29 cellular contexts compared by ENCODE assay signal in the genomic region with DNA sequence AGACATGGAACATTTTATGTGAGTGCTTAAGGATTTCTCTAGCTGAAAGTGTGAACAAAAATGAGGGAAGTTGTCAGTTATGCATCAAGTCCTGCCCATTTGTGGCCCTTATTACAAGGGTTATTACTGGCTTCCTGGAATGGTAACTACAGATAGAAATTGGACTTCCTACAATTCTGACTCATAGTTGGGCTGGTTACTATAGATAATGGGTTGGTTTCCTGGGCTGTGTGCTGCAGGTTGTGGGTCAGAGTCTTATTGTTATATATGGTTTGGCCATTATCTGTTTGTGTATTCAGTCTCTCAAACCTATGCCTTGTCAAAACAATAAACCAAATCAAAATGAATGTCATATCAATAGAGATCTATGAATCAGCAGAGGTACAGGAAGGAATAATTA.
DNase-seq lines count a peak whose midpoint lies in the region; ATAC-seq, FAIRE-seq and TF ChIP-seq lines count a peak whose summit lies in the region.
"Had no signal": no experiment of that assay in that cellular context is flagged by ENCODE, and none has a peak within 500 bp of the region (broad histone marks: within the 10 kb centered on the region; RNA-seq: fewer than 3 reads in every experiment).

No MANE protein-coding gene starts in this region.

- no peak overlapping the region for H3K9ac ChIP-seq in K562 (ENCODE audit: insufficient read depth in 1 of 2, low read depth in 2 of 2, low read length in 2 of 2)
- H3K9ac ChIP-seq: KMS-11, neural progenitor cell had no signal

- POLR2A ChIA-PET in K562 (lab: Yijun Ruan, JAX) = no interaction called here

- H3K36me3 ChIP-seq in K562 (ENCODE audit: control insufficient read depth, insufficient read depth, low read length) = no peaks in the 10 kb centered on the region
- H3K36me3 ChIP-seq: adrenal gland, colonic mucosa, neural progenitor cell, prostate gland, SJSA1, upper lobe of right lung had no signal

- TF ChIP-seq CTCF in NB4 (IDR thresholded peaks at IDR 0.05; ENCODE audit: low read depth, low read length) (no peak), K562 (IDR thresholded peaks at IDR 0.05 in 2 of 3, conservative IDR thresholded peaks at IDR 0.05 in 1 of 3; ENCODE audit: insufficient read depth in 2 of 3, low read depth in 1 of 3, low read length in 3 of 3) (no peak), fibroblast of the aortic adventitia (IDR thresholded peaks at IDR 0.05; ENCODE audit: insufficient read depth, low read length) (no peak), omental fat pad (IDR thresholded peaks at IDR 0.05) (no peak)

- peak; percentile 15 for FAIRE-seq in K562 (lab: Jason Lieb, UNC)
- FAIRE-seq: keratinocyte had no signal

- no peaks in the 10 kb centered on the region for H4K20me1 ChIP-seq in K562 (replicated peaks; ENCODE audit: control insufficient read depth, insufficient read depth, low read length)

- in situ Hi-C loops in K562 (cut with MboI) = no loop called here

- intact Hi-C loops in K562 (cut with micrococcal nuclease) = no loop called here

- CTCF ChIA-PET in K562 (lab: Yijun Ruan, JAX; ENCODE audit: low intra/inter-chr PET ratio) = no interaction called here

- no peak for TF ChIP-seq RAD21 in K562 (CRISPR knock-in tag; conservative IDR thresholded peaks at IDR 0.05 in 1 of 2, IDR thresholded peaks at IDR 0.05 in 1 of 2)

- no peaks in the 10 kb centered on the region for H3K27me3 ChIP-seq in K562 (ENCODE audit: control insufficient read depth in 2 of 2, insufficient read depth in 2 of 2, low read length in 2 of 2)
- H3K27me3 ChIP-seq: adrenal gland, colonic mucosa, neural progenitor cell, SJSA1, upper lobe of right lung had no signal

- DNase-seq in Daoy (ENCODE audit: low read depth) = peak; percentile 11
- DNase-seq in NB4 (ENCODE audit: low read depth) = peak; percentile 7
- DNase-seq in K562 (ENCODE audit: extremely low read depth in 1 of 4, low spot score in 3 of 4) = peak in 2 of 4 experiments; percentile 8
- DNase-seq in fibroblast of the aortic adventitia (ENCODE audit: low read depth) = peak; percentile 19
- DNase-seq in occipital lobe (lab: John Stamatoyannopoulos, UW) = no peak
- DNase-seq in omental fat pad (ENCODE audit: low spot score) = no peak
- no peak for DNase-seq in NK-92 treated with Interleukin-12 subunit alpha and Interleukin-12 subunit beta, amount 100 ng/mL, for 24 hours (lab: John Stamatoyannopoulos, UW)
- DNase-seq: activated CD4-positive, alpha-beta T cell treated with anti-CD3 and anti-CD28 coated beads for 48 hours; activated naive CD4-positive, alpha-beta T cell; activated T-cell treated with anti-CD3 and anti-CD28 coated beads, Interleukin-2, amount 50 U/mL, for 4 hours; adrenal gland; colonic mucosa; COR-L47; DMS79 treated with DMSO at 0.1 percent for 48 hours; effector memory CD8-positive, alpha-beta T cell; NCI-H1092 treated with DMSO at 0.1 percent for 48 hours; NCI-H1930; NCI-H82; T-helper 1 cell; upper lobe of right lung had no signal

- H3K27ac ChIP-seq in K562 (ENCODE audit: extremely low read depth, low read depth, low read length) = no peak overlapping the region; the same call in 2 of the 3 replicates
- H3K27ac ChIP-seq: adrenal gland, colonic mucosa, KMS-11, neural progenitor cell, prostate gland, SJSA1, upper lobe of right lung, VCaP had no signal

- no peaks in the 10 kb centered on the region for H3K4me1 ChIP-seq in K562 (replicated peaks in 1 of 2; ENCODE audit: control insufficient read depth in 2 of 2, insufficient read depth in 2 of 2, low read length in 2 of 2)
- H3K4me1 ChIP-seq: adrenal gland, colonic mucosa, neural progenitor cell, prostate gland, SJSA1, upper lobe of right lung had no signal

- no peaks in the 10 kb centered on the region for H3K9me1 ChIP-seq in K562 (ENCODE audit: control insufficient read depth, insufficient read depth, low read length)

- no peaks in the 10 kb centered on the region for H3K79me2 ChIP-seq in K562 (ENCODE audit: control insufficient read depth, insufficient read depth, low read length)

- H2AFZ ChIP-seq in K562 (ENCODE audit: low read depth, low read length) = no peak overlapping the region
- H2AFZ ChIP-seq: neural progenitor cell had no signal

- no peak overlapping the region for H3K4me2 ChIP-seq in K562 (ENCODE audit: insufficient read depth, low read length)
- H3K4me2 ChIP-seq: GM23338, KMS-11, neural progenitor cell had no signal

- no TSS peak for BruUV-seq in K562 (replicated peaks; lab: Mats Ljungman, UMichigan)

- H3K9me3 ChIP-seq in K562 (replicated peaks; ENCODE audit: control insufficient read depth, insufficient read depth, low read depth, low read length) = no peaks in the 10 kb centered on the region; the same call in 1 of the 2 replicates
- H3K9me3 ChIP-seq: colonic mucosa, prostate gland, SJSA1, upper lobe of right lung had no signal

- H3K4me3 ChIP-seq in NB4 (ENCODE audit: low read depth, low read length) = no peak overlapping the region
- no peak overlapping the region for H3K4me3 ChIP-seq in K562
- no peak overlapping the region for H3K4me3 ChIP-seq in fibroblast of the aortic adventitia (ENCODE audit: low read depth, low read length)
- H3K4me3 ChIP-seq: adrenal gland, colonic mucosa, GM23338, lung, neural progenitor cell, prostate gland, SJSA1, upper lobe of right lung had no signal

- TF ChIP-seq POLR2A in NB4 (IDR thresholded peaks at IDR 0.05; ENCODE audit: extremely low read depth, insufficient read length) (no peak), K562 (conservative IDR thresholded peaks at IDR 0.05) (no peak)

- TF ChIP-seq EP300 in K562 (IDR thresholded peaks at IDR 0.05; ENCODE audit: low read length) = peak; percentile 16; the same call in 1 of the 2 replicates

- ATAC-seq in K562 = no peak
- no peak for ATAC-seq in omental fat pad (ENCODE audit: low FRiP score)
- ATAC-seq in GM21526 (IDR thresholded peaks at IDR 0.05; ENCODE audit: low FRiP score, unreplicated experiment) = no peak
- ATAC-seq: activated T-cell treated with anti-CD3 and anti-CD28 coated beads, Interleukin-2, amount 50 U/mL, for 4 hours; effector memory CD8-positive, alpha-beta T cell; GM23338; upper lobe of right lung had no signal

TF ChIP-seq in K562, 482 proteins besides CTCF, POLR2A, EP300 and RAD21 (continues in another document):
- TF ChIP-seq ZNF384 (IDR thresholded peaks at IDR 0.05; ENCODE audit: low read depth, low read length) (no peak), TCF3 (CRISPR knock-in tag; IDR thresholded peaks at IDR 0.05) (peak; percentile 87), OTX1 (CRISPR knock-in tag; IDR thresholded peaks at IDR 0.05) (no peak), ZFX (CRISPR knock-in tag; IDR thresholded peaks at IDR 0.05) (no peak), TSC22D4 (tag; IDR thresholded peaks at IDR 0.05) (no peak), ZNF511 (CRISPR knock-in tag; IDR thresholded peaks at IDR 0.05) (no peak), FOXK1 (CRISPR knock-in tag; IDR thresholded peaks at IDR 0.05; ENCODE audit: borderline replicate concordance) (no peak), IRF2 (CRISPR knock-in tag; IDR thresholded peaks at IDR 0.05) (no peak), ADNP (tag; IDR thresholded peaks at IDR 0.05) (0 out of 2 replicates have a peak, but pooled peaks have one; percentile 23), TRIM24 (IDR thresholded peaks at IDR 0.05) (peak in 1 of 2 experiments; percentile 28; a peak in 1 of 4 replicates), MEIS2 (IDR thresholded peaks at IDR 0.05; ENCODE audit: partially characterized antibody) (no peak), ESRRA (IDR thresholded peaks at IDR 0.05; ENCODE audit: borderline replicate concordance, low read depth) (no peak), TAL1 (IDR thresholded peaks at IDR 0.05) (0 out of 2 replicates have a peak, but pooled peaks have one; percentile 23), ZNF75A (CRISPR knock-in tag; IDR thresholded peaks at IDR 0.05) (no peak), E4F1 (CRISPR knock-in tag; IDR thresholded peaks at IDR 0.05; ENCODE audit: borderline replicate concordance) (no peak), BACH1 (tag; IDR thresholded peaks at IDR 0.05) (no peak)
- TF ChIP-seq, protein P1, sequence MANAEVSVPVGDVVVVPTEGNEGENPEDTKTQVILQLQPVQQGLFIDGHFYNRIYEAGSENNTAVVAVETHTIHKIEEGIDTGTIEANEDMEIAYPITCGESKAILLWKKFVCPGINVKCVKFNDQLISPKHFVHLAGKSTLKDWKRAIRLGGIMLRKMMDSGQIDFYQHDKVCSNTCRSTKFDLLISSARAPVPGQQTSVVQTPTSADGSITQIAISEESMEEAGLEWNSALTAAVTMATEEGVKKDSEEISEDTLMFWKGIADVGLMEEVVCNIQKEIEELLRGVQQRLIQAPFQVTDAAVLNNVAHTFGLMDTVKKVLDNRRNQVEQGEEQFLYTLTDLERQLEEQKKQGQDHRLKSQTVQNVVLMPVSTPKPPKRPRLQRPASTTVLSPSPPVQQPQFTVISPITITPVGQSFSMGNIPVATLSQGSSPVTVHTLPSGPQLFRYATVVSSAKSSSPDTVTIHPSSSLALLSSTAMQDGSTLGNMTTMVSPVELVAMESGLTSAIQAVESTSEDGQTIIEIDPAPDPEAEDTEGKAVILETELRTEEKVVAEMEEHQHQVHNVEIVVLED (CRISPR knock-in tag; IDR thresholded peaks at IDR 0.05) = no peak

Comparison
In these comparisons a context has a peak if more than half of its experiments do, and no peak if none do; other contexts are left out.
1. DNase-seq: peak in Daoy (single experiment), NB4 (single experiment) and fibroblast of the aortic adventitia (single experiment); none in occipital lobe (single experiment), omental fat pad (single experiment) and NK-92 treated with Interleukin-12 subunit alpha and Interleukin-12 subunit beta, amount 100 ng/mL, for 24 hours (single experiment).